Comparison of ENCODE assay signal across 31 cellular contexts in the genomic region with DNA sequence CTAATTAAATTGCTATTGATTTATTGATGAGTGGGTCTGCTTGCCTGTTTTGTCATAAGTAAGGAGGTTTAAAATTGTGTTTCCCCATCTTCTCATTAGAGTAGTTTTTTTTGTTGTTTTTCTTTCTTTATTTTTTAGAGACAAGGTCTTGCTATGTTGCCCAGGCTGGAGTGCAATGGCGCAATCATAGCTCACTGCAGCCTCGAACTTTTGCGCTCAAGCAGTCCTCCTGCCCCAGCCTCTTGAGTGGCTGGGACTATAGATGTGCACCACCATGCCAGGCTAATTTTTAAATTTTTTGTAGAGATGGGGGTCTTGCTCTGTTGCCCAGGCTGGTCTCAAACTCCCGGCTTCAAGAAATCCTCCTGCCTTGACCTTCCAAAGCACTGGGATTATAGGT.
"Had no signal": no experiment of that assay in that cellular context is flagged by ENCODE, and none has a peak within 500 bp of the region (broad histone marks: within the 10 kb centered on the region; RNA-seq: fewer than 3 reads in every experiment).

No MANE protein-coding gene starts in this region.

- H3K4me1 ChIP-seq: foreskin keratinocyte had no signal

- ATAC-seq: activated CD4-positive, CD25-positive, alpha-beta regulatory T cell treated with anti-CD3 and anti-CD28 coated beads, Interleukin-2, amount 50 U/mL, for 24 hours; activated CD8-positive, alpha-beta T cell treated with anti-CD3 and anti-CD28 coated beads for 36 hours; activated T-cell treated with anti-CD3 and anti-CD28 coated beads, Interleukin-2, amount 50 U/mL, for 4 hours; activated T-helper 17 cell treated with anti-CD3 and anti-CD28 coated beads, Interleukin-2, amount 50 U/mL, for 72 hours; foreskin keratinocyte had no signal

- H3K27me3 ChIP-seq: brain microvascular endothelial cell, dorsolateral prefrontal cortex, esophagus muscularis mucosa, foreskin keratinocyte, gastrocnemius medialis, heart right ventricle had no signal

- H3K9me3 ChIP-seq: esophagus muscularis mucosa, gastrocnemius medialis, heart right ventricle had no signal

- H3K4me3 ChIP-seq: coronary artery, dorsolateral prefrontal cortex, esophagus muscularis mucosa, gastrocnemius medialis, heart right ventricle had no signal

- DNase-seq: activated B cell treated with CpG ODN at 0.5 μM for 24 hours; activated CD4-positive, alpha-beta T cell treated with anti-CD3 and anti-CD28 coated beads for 48 hours; activated CD4-positive, alpha-beta T cell treated with anti-CD3 and anti-CD28 coated beads, Interleukin-2, amount 50 U/mL, for 1 hour; activated CD4-positive, alpha-beta T cell treated with anti-CD3 and anti-CD28 coated beads, Interleukin-2, amount 50 U/mL, for 48 hours; activated CD8-positive, alpha-beta memory T cell treated with anti-CD3 and anti-CD28 coated beads for 24 hours; activated CD8-positive, alpha-beta T cell treated with anti-CD3 and anti-CD28 coated beads for 36 hours; activated effector memory CD4-positive, alpha-beta T cell treated with Interleukin-2 at 50 U/mL for 16 hours; activated gamma-delta T cell treated with Interleukin-2 at 50 U/mL for 16 hours; activated naive CD4-positive, alpha-beta T cell treated with anti-CD3 and anti-CD28 coated beads, Interleukin-2, amount 50 U/mL, for 16 hours; activated naive CD4-positive, alpha-beta T cell treated with Interleukin-2 at 50 U/mL for 16 hours; activated T-cell treated with anti-CD3 and anti-CD28 coated beads, Interleukin-2, amount 50 U/mL, for 4 hours; amniotic stem cell; anterior cingulate cortex; dorsolateral prefrontal cortex; effector memory CD4-positive, alpha-beta T cell; endodermal cell; erythroblast; gastrocnemius medialis; glutamatergic neuron; heart right ventricle; T-helper 2 cell had no signal

- FAIRE-seq: astrocyte, bronchial epithelial cell, TTC549 had no signal

- H3K36me3 ChIP-seq: brain microvascular endothelial cell, esophagus muscularis mucosa, gastrocnemius medialis, heart right ventricle had no signal

- H3K27ac ChIP-seq: brain microvascular endothelial cell, coronary artery, esophagus muscularis mucosa, foreskin keratinocyte, VCaP had no signal
